Comparison of ENCODE assay signal across 8 cellular contexts in the genomic region with DNA sequence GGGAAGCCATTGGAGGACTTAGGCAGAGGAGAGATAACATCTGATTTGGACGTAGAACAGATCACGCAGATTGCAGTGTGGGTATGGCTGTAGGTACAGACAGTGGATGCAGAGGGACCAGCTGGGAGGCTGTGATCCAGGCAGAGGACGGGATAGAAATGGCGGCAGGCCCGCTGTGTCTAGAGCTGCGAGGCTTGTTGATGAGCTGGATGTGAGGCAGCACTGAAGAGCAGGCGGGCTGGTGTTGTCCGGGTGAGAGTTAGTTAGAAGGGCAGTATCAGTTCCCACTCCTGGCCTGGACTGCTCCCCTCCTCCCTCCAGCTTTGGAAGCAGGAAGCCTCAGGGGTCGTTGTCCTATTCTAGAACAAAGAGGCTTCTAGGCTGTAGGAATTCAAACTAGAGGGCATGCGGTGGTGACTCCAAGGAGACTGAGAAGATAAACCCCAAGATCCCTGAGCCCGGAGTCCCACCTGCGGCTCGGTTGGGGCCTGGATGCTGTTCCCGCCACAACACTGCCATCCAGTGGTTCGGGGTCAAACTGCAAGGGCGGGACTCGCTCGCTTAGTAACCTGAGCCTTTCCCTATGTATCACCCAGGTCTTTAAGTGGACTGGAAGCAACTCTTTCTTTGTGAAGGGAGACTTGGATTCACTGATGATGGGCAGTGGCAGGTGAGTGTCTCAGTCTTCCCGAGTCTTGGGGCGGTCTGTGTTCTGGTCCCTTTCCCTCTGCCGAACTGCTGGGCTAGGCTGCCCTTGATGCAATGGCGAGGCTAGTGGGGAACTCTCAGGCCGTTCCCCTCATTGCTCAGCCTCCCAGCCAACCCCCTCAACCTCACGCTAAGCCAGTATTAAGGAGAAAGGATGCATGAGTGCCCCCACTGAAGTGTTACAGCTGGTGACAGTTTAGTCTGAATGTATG. TPM values are rescaled to one million over a fixed set of nuclear protein-coding genes. Genes with fewer than 3 reads are reported as not detected.
DNase-seq lines count a peak whose midpoint lies in the region; ATAC-seq and TF ChIP-seq lines count a peak whose summit lies in the region.

No MANE protein-coding gene starts in this region.

- H2AK5ac ChIP-seq in IMR-90 (ENCODE audit: low read depth, low read length) = no peak overlapping the region

- H3K9ac ChIP-seq in IMR-90 (ENCODE audit: low read depth, low read length) (no peak overlapping the region), OCI-LY1 (ENCODE audit: low read length) (no peak overlapping the region), mucosa of rectum (ENCODE audit: low read depth in 1 of 2, low read length in 2 of 2) (no peak overlapping the region)

- H3K18ac ChIP-seq in IMR-90 (ENCODE audit: low read depth, low read length) = no peak overlapping the region

- no peak overlapping the region for H2BK15ac ChIP-seq in IMR-90 (ENCODE audit: low read depth, low read length)

- H3K27ac ChIP-seq in IMR-90 (ENCODE audit: insufficient read depth, low read length) (no peak overlapping the region), OCI-LY1 (ENCODE audit: low read depth, low read length, poor library complexity, severe bottlenecking) (no peak overlapping the region), mucosa of rectum (ENCODE audit: low read depth in 2 of 2, low read length in 2 of 2) (peak overlapping the region in 1 of 2 donors; percentile 16)

- in situ Hi-C loops in IMR-90 (cut with MboI; ENCODE audit: low sequenced_read_pairs) = loop anchor here (5.0 kb wide), 1 partner anchor 275 kb away; no protein-coding TSS in a partner anchor

- TF ChIP-seq POLR2A in IMR-90 (IDR thresholded peaks at IDR 0.05; ENCODE audit: low read depth, low read length) (peak; percentile 44; the same call in 1 of the 2 replicates), erythroblast (IDR thresholded peaks at IDR 0.05; ENCODE audit: low read length) (no peak)

- BruUV-seq in IMR-90 (replicated peaks; lab: Mats Ljungman, UMichigan) = no TSS peak

- dilution Hi-C loops in IMR-90 (cut with HindIII; ENCODE audit: low sequenced_read_pairs, unreplicated experiment) = no loop called here

- no peak overlapping the region for H2BK20ac ChIP-seq in IMR-90 (ENCODE audit: low read depth, low read length)

- ATAC-seq in IMR-90 (ENCODE audit: low read depth) = peak; percentile 99
- ATAC-seq in HG03039 (IDR thresholded peaks at IDR 0.05; ENCODE audit: unreplicated experiment) = no peak

- H3K79me2 ChIP-seq in OCI-LY1 (ENCODE audit: insufficient read depth, low read length) = no peaks in the 10 kb centered on the region

- no peak overlapping the region for H4K91ac ChIP-seq in IMR-90 (ENCODE audit: insufficient read depth, low read depth, low read length)

- peak; percentile 74 for DNase-seq in IMR-90
- peak; percentile 77 for DNase-seq in activated T-cell treated with anti-CD3 and anti-CD28 coated beads for 24 hours (ENCODE audit: low read depth)
- peak; percentile 74 to 88 for DNase-seq in erythroblast (lab: John Stamatoyannopoulos, UW)
- peak; percentile 75 for DNase-seq in stimulated activated CD8-positive, alpha-beta memory T cell treated with anti-CD3 and anti-CD28 coated beads, Interleukin-4, amount 100 ng/mL, for 24 hours (ENCODE audit: low read depth)

- WGBS in IMR-90 (ENCODE audit: extremely low coverage in 2 of 2, insufficient read length in 1 of 2), 2 experiments = 79% methylated on average over 2 of the region's 24 CpGs; no CpG with 5 or more reads in 1 of the 2 experiments

- H3K4me2 ChIP-seq in IMR-90 (ENCODE audit: low read depth, low read length) (peak overlapping the region; percentile 70), OCI-LY1 (ENCODE audit: low read length) (peak overlapping the region; percentile 40)

- no peaks in the 10 kb centered on the region for H3F3A ChIP-seq in OCI-LY1 (ENCODE audit: insufficient read depth, low read length)

- no peak overlapping the region for H2BK5ac ChIP-seq in IMR-90 (ENCODE audit: low read depth, low read length, poor library complexity, severe bottlenecking)

- POLR2A ChIA-PET in IMR-90 (lab: Charles Lee; ENCODE audit: unreplicated experiment) = no interaction called here

- H4K20me1 ChIP-seq in IMR-90 (ENCODE audit: insufficient read depth, low read length) (no peaks in the 10 kb centered on the region), OCI-LY1 (ENCODE audit: insufficient read depth, low read length) (no peaks in the 10 kb centered on the region)

- H3K23ac ChIP-seq in IMR-90 (ENCODE audit: low read depth, low read length) = no peak overlapping the region

- no peak overlapping the region for H3K56ac ChIP-seq in IMR-90 (ENCODE audit: extremely low read depth, insufficient read depth, low read length)

- H3K36me3 ChIP-seq in IMR-90 (ENCODE audit: control insufficient read depth, insufficient read depth, low read length) (no peaks in the 10 kb centered on the region), OCI-LY1 (ENCODE audit: insufficient read depth, low read length) (no peaks in the 10 kb centered on the region; the same call in 1 of the 2 replicates), mucosa of rectum (ENCODE audit: control insufficient read depth in 2 of 2, insufficient read depth in 2 of 2, low read length in 2 of 2) (peaks cover 24 to 34% of the 10 kb centered on the region in 2 donors)

- H2AK9ac ChIP-seq in IMR-90 (replicated peaks; ENCODE audit: low read depth, low read length, poor library complexity) = peak overlapping the region; percentile 82

- H3K27me3 ChIP-seq in IMR-90 (ENCODE audit: control insufficient read depth, insufficient read depth, low read length) = peaks cover 2% of the 10 kb centered on the region; the same call in 1 of the 2 replicates
- H3K27me3 ChIP-seq in OCI-LY1 (ENCODE audit: insufficient read depth, low read length) = no peaks in the 10 kb centered on the region
- H3K27me3 ChIP-seq in mucosa of rectum (ENCODE audit: control insufficient read depth in 2 of 2, insufficient read depth in 2 of 2, low read length in 2 of 2) = no peaks in the 10 kb centered on the region

- TF ChIP-seq RAD21 in IMR-90 (IDR thresholded peaks at IDR 0.05; ENCODE audit: low read length) = peak; percentile 98

- peak overlapping the region; percentile 86 for H2AFZ ChIP-seq in IMR-90 (replicated peaks; ENCODE audit: low read length, poor library complexity)
- no peak overlapping the region for H2AFZ ChIP-seq in OCI-LY1 (ENCODE audit: low read length)

- no peaks in the 10 kb centered on the region; the same call in 1 of the 2 replicates for H3K4me1 ChIP-seq in IMR-90 (ENCODE audit: control insufficient read depth, insufficient read depth, low read length)
- peaks cover 9% of the 10 kb centered on the region for H3K4me1 ChIP-seq in OCI-LY1 (ENCODE audit: insufficient read depth, low read length, severe bottlenecking)
- peaks cover 6 to 15% of the 10 kb centered on the region in 2 donors for H3K4me1 ChIP-seq in mucosa of rectum (ENCODE audit: control insufficient read depth in 2 of 2, insufficient read depth in 2 of 2, low read length in 2 of 2)

- H3K9me3 ChIP-seq in IMR-90 (ENCODE audit: control insufficient read depth, insufficient read depth, low read length) (no peaks in the 10 kb centered on the region), OCI-LY1 (ENCODE audit: low read length) (no peaks in the 10 kb centered on the region), mucosa of rectum (ENCODE audit: control insufficient read depth in 2 of 2, low read length in 2 of 2) (no peaks in the 10 kb centered on the region)

- no peaks in the 10 kb centered on the region for H3K9me1 ChIP-seq in IMR-90 (ENCODE audit: insufficient read depth, low read length)

- H2BK120ac ChIP-seq in IMR-90 (ENCODE audit: low read depth, low read length) = no peak overlapping the region

- intact Hi-C loops in IMR-90 (cut with micrococcal nuclease) = loop anchor here (1.0 to 10.0 kb wide), 3 partner anchors 95 to 331 kb away; no protein-coding TSS in a partner anchor

- H4K5ac ChIP-seq in IMR-90 (ENCODE audit: low read depth, low read length) = no peak overlapping the region

- peak; percentile 95 for TF ChIP-seq CTCF in GM12801 (IDR thresholded peaks at IDR 0.05; ENCODE audit: extremely low read depth, insufficient read length)
- peak; percentile 96 for TF ChIP-seq CTCF in IMR-90 (conservative IDR thresholded peaks at IDR 0.05; ENCODE audit: low read depth, low read length)
- TF ChIP-seq CTCF in OCI-LY1 (IDR thresholded peaks at IDR 0.05; ENCODE audit: low read length) = peak; percentile 97

- no peaks in the 10 kb centered on the region for H3K9me2 ChIP-seq in OCI-LY1 (ENCODE audit: low read depth, low read length)

- no peaks in the 10 kb centered on the region for H3K79me1 ChIP-seq in IMR-90 (ENCODE audit: low read depth in 1 of 2, low read length in 2 of 2)

- CTCF ChIA-PET in IMR-90 (lab: Yijun Ruan, JAX) = interaction anchor here (0.5 to 1.0 kb wide), 7 partner anchors 12 to 220 kb away, joined by 3 to 4 read pairs (median 3); no protein-coding TSS in a partner anchor

- H4K8ac ChIP-seq in IMR-90 (ENCODE audit: low read depth in 2 of 2, low read length in 2 of 2) = peak overlapping the region in 1 of 2 experiments; percentile 36; a peak in 1 of 4 replicates

- 0 out of 2 replicates have a peak overlapping the region, but pooled peaks have one; percentile 10 for H3K4ac ChIP-seq in IMR-90 (ENCODE audit: low read depth, low read length)

- H3K4me3 ChIP-seq in IMR-90 (ENCODE audit: insufficient read depth, low read depth, low read length) (no peak overlapping the region), OCI-LY1 (ENCODE audit: low read depth, low read length, poor library complexity, severe bottlenecking) (peak overlapping the region; percentile 15), mucosa of rectum (ENCODE audit: low read length in 2 of 2) (peak overlapping the region; percentile 28 to 31)

- H3K14ac ChIP-seq in IMR-90 (replicated peaks; ENCODE audit: low read depth, low read length) = no peak overlapping the region

TF ChIP-seq in IMR-90, 13 proteins besides CTCF, POLR2A, EP300 and RAD21:
- TF ChIP-seq, protein P1, sequence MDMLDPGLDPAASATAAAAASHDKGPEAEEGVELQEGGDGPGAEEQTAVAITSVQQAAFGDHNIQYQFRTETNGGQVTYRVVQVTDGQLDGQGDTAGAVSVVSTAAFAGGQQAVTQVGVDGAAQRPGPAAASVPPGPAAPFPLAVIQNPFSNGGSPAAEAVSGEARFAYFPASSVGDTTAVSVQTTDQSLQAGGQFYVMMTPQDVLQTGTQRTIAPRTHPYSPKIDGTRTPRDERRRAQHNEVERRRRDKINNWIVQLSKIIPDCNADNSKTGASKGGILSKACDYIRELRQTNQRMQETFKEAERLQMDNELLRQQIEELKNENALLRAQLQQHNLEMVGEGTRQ (IDR thresholded peaks at IDR 0.05; ENCODE audit: low read depth, low read length) = no peak
- peak; percentile 66; the same call in 1 of the 2 replicates for TF ChIP-seq MAZ (IDR thresholded peaks at IDR 0.05; ENCODE audit: borderline replicate concordance, low read depth, low read length)
- TF ChIP-seq CHD1 (IDR thresholded peaks at IDR 0.05; ENCODE audit: low read depth, low read length) = 0 out of 2 replicates have a peak, but pooled peaks have one; percentile 59
- peak; percentile 85 for TF ChIP-seq SMC3 (IDR thresholded peaks at IDR 0.05; ENCODE audit: low read depth, low read length)
- no peak for TF ChIP-seq RFX5 (IDR thresholded peaks at IDR 0.05; ENCODE audit: low read depth, low read length)

RNA-seq across cellular contexts. Expression of a gene that starts 11.2 kb away (rescaled TPM):
- total RNA-seq in IMR-90 (2012; rRNA removed) = under 0.01 and 0.18 TPM in 2 replicates
- 0.07 and 0.19 TPM in 2 replicates for polyA plus RNA-seq in IMR-90 (2012; rRNA removed)
- 0.05 and 0.08 TPM in 2 replicates for polyA plus RNA-seq in IMR-90 (2012; cell fraction: cytosol; rRNA removed)
- polyA plus RNA-seq in IMR-90 (2012; cell fraction: nucleus; rRNA removed; ENCODE audit: low replicate concordance) = 0.07 and 0.10 TPM in 2 replicates
